ENCODE assay signal across 12 cellular contexts in the genomic region with DNA sequence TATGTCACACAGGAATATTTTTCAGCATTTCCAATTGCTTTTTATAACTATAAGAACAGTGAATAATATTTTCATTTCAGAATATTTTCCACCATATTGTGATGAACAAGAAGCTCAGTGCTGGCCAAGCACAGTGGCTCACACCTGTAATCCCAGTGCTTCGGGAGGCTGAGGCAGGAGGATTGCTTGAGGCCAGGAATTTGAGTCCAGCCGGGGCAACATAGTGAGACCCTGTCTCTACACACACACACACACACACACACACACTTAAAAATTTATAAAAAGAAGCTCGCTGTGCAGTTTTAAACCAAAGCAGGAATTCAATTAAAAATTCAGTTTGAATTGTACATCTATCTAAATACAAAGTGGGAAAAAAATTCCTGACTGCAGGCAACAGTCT. TPM values are rescaled to one million over a fixed set of nuclear protein-coding genes. Genes with fewer than 3 reads are reported as not detected.
"Had no signal": no experiment of that assay in that cellular context is flagged by ENCODE, and none has a peak within 500 bp of the region (broad histone marks: within the 10 kb centered on the region; RNA-seq: fewer than 3 reads in every experiment).

No MANE protein-coding gene starts in this region.

- H3K9ac ChIP-seq: SK-N-SH had no signal

- H3K4me3 ChIP-seq: ovary had no signal

- ATAC-seq: activated CD4-positive, CD25-positive, alpha-beta regulatory T cell treated with anti-CD3 and anti-CD28 coated beads, Interleukin-2, amount 50 U/mL, for 24 hours; esophagus mucosa had no signal

- H3K36me3 ChIP-seq: brain microvascular endothelial cell, ovary had no signal

- H3K4me3 Mint-ChIP-seq: activated naive CD4-positive, alpha-beta T cell treated with anti-CD3 and anti-CD28 coated beads, Interleukin-2, amount 10 ng/mL, durations not matched to agents 7 days and 5 days; endodermal cell had no signal

- H3K4me2 ChIP-seq: SK-N-SH had no signal

- DNase-seq: activated naive CD4-positive, alpha-beta T cell treated with anti-CD3 and anti-CD28 coated beads, Interleukin-2, amount 10 ng/mL, durations not matched to agents 7 days and 5 days; amygdala; brain microvascular endothelial cell; ovary; SK-N-SH; stimulated activated CD4-positive, alpha-beta T cell treated with anti-CD3 and anti-CD28 coated beads, Interleukin-2, amount 100 ng/mL, for 48 hours; stimulated activated CD8-positive, alpha-beta memory T cell treated with anti-CD3 and anti-CD28 coated beads, Interleukin-4, amount 100 ng/mL, for 48 hours had no signal

- H3K27ac Mint-ChIP-seq: endodermal cell had no signal

- H3K9me3 ChIP-seq: ovary, SK-N-SH had no signal

- H3K9me3 Mint-ChIP-seq: activated naive CD4-positive, alpha-beta T cell treated with anti-CD3 and anti-CD28 coated beads, Interleukin-2, amount 10 ng/mL, durations not matched to agents 7 days and 5 days; endodermal cell had no signal

- H3K27ac ChIP-seq: brain microvascular endothelial cell, ovary had no signal

RNA-seq across cellular contexts. Expression of a gene that starts 3.5 kb away (rescaled TPM):
- total RNA-seq: endodermal cell; T-helper 2 cell treated with Interferon-gamma antibody and Interleukin-4, amounts not matched to agents 100 ng/mL and 5 ng/mL, for 36 hours had no signal
- polyA plus RNA-seq: neural cell had no signal
